Comparison of ENCODE assay signal across 26 cellular contexts in genomic region chr16:58116529-58116928, GRCh38.
"Had no signal": no experiment of that assay in that cellular context is flagged by ENCODE, and none has a peak within 500 bp of the region (broad histone marks: within the 10 kb centered on the region; RNA-seq: fewer than 3 reads in every experiment).

No MANE protein-coding gene starts in this region.

- FAIRE-seq: astrocyte, endometrium, TTC549 had no signal

- H3K9me3 ChIP-seq: breast epithelium, gastroesophageal sphincter, left lung, neutrophil, thyroid gland, upper lobe of right lung had no signal

- H3K4me3 ChIP-seq: breast epithelium, gastroesophageal sphincter, left lung, skin epidermis, thyroid gland, upper lobe of right lung had no signal

- H3K27me3 ChIP-seq: breast epithelium, gastroesophageal sphincter, left lung, neutrophil, thyroid gland, upper lobe of right lung had no signal

- H3K27ac ChIP-seq: breast epithelium, gastroesophageal sphincter, neutrophil, skin epidermis, WERI-Rb-1 had no signal

- DNase-seq: activated CD4-positive, alpha-beta T cell treated with anti-CD3 and anti-CD28 coated beads for 48 hours; activated CD4-positive, alpha-beta T cell treated with anti-CD3 and anti-CD28 coated beads, Interleukin-2, amount 50 U/mL, for 48 hours; activated CD8-positive, alpha-beta memory T cell treated with anti-CD3 and anti-CD28 coated beads for 24 hours; activated gamma-delta T cell treated with Interleukin-2 at 50 U/mL for 16 hours; activated naive CD4-positive, alpha-beta T cell treated with anti-CD3 and anti-CD28 coated beads, Interleukin-2, amount 50 U/mL, for 16 hours; amniotic stem cell; effector CD4-positive, alpha-beta T cell; kidney glomerular epithelial cell; left lung; naive B cell; nephron progenitor cell; stimulated activated CD4-positive, alpha-beta T cell treated with anti-CD3 and anti-CD28 coated beads, Interleukin-4, amount 100 ng/mL, for 24 hours; stimulated activated naive CD8-positive, alpha-beta T cell treated with anti-CD3 and anti-CD28 coated beads, Interleukin-15, amount 100 ng/mL, for 72 hours; thyroid gland; upper lobe of right lung; WERI-Rb-1 had no signal

- ATAC-seq: activated CD4-positive, CD25-positive, alpha-beta regulatory T cell treated with anti-CD3 and anti-CD28 coated beads, Interleukin-2, amount 50 U/mL, for 24 hours; gastroesophageal sphincter; left lung; sciatic nerve; stimulated activated memory B cell treated with anti-CD40 and anti-IgM and Interleukin-4, amounts not matched to agents 10 μg/mL and 1 μg/mL and 100 μg/mL, for 72 hours; stimulated activated naive CD8-positive, alpha-beta T cell treated with anti-CD3 and anti-CD28 coated beads, Interleukin-15, amount 100 ng/mL, for 72 hours; upper lobe of right lung had no signal

- H3K36me3 ChIP-seq: breast epithelium had no signal
